39 cellular contexts compared by ENCODE assay signal in the genomic region with DNA sequence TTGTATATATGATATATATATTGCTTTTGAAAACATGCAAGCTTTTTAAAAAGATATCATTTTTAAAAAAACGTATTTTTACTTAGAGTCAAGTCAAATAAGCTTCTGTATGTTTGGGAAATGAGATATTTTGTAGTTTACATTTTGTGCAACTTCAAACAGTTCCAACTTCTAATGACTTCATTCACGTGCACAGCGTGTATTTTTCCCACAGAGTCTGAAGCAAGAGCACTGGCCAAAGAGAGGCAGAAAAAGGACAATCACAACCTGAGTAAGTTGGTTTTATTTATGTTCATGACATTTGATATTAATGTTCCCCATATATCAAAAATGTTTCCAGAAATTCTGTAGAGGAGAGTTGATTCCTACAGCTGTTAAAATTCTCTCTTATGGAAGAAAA. TPM values are rescaled to one million over a fixed set of nuclear protein-coding genes. Genes with fewer than 3 reads are reported as not detected.
"Had no signal": no experiment of that assay in that cellular context is flagged by ENCODE, and none has a peak within 500 bp of the region (broad histone marks: within the 10 kb centered on the region; RNA-seq: fewer than 3 reads in every experiment).

No MANE protein-coding gene starts in this region.

- H3K36me3 ChIP-seq: MG63 had no signal

- H3K9me3 ChIP-seq: MG63 had no signal

- DNase-seq: Karpas-422, Kasumi-1, MG63, MM.1S, MV-4-11, NCI-H1048, NCI-H1092, NCI-H1092 treated with DMSO at 0.1 percent for 48 hours, NCI-H1105, NCI-H1105 treated with DMSO at 0.1 percent for 48 hours, NCI-H1417, NCI-H1417 treated with DMSO at 0.1 percent for 48 hours, NCI-H1436, NCI-H1436 treated with DMSO at 0.1 percent for 48 hours, NCI-H146, NCI-H1694, NCI-H1694 treated with DMSO at 0.1 percent for 48 hours, NCI-H187, NCI-H187 treated with DMSO at 0.1 percent for 48 hours, NCI-H1930, NCI-H2029, NCI-H2029 treated with DMSO at 0.1 percent for 48 hours, NCI-H2081, NCI-H2081 treated with DMSO at 0.1 percent for 48 hours, NCI-H2107, NCI-H2171, NCI-H2171 treated with DMSO at 0.1 percent for 48 hours, NCI-H2227 treated with DMSO at 0.1 percent for 48 hours, NCI-H226, NCI-H345, NCI-H446, NCI-H446 treated with DMSO at 0.1 percent for 48 hours, NCI-H510A, NCI-H510A treated with DMSO at 0.1 percent for 48 hours, NCI-H524, NCI-H524 treated with DMSO at 0.1 percent for 48 hours had no signal

- H3K27me3 ChIP-seq: MG63 had no signal

- H3K4me3 ChIP-seq: MG63 had no signal

RNA-seq across cellular contexts. Expression of gene SAMMSON, which starts 47.9 kb away (rescaled TPM):
- total RNA-seq: LHCN-M2, M059J, MCF 10A had no signal
